ENCODE assay signal across 8 cellular contexts in genomic region chr12:76031081-76031413, GRCh38. TPM values are rescaled to one million over a fixed set of nuclear protein-coding genes. Genes with fewer than 3 reads are reported as not detected.
DNase-seq lines count a peak whose midpoint lies in the region; ATAC-seq, FAIRE-seq and TF ChIP-seq lines count a peak whose summit lies in the region.

No MANE protein-coding gene starts in this region.

- TF ChIP-seq CTCF in HFF-Myc (IDR thresholded peaks at IDR 0.05; ENCODE audit: low read depth, low read length, missing control alignments) (no peak), foreskin fibroblast (IDR thresholded peaks at IDR 0.05; ENCODE audit: low read depth, low read length) (no peak)

- no peaks in the 10 kb centered on the region for H3K9me3 Mint-ChIP-seq in CD8-positive, alpha-beta memory T cell
- H3K9me3 Mint-ChIP-seq in T-cell, result no peaks in the 10 kb centered on the region

- peaks cover 19% of the 10 kb centered on the region for H3K4me1 ChIP-seq in CD8-positive, alpha-beta memory T cell (ENCODE audit: insufficient read depth, low read length)

- peaks cover 24 to 56% (median 35%) of the 10 kb centered on the region in 3 donors for H3K4me1 Mint-ChIP-seq in CD8-positive, alpha-beta memory T cell
- H3K4me1 Mint-ChIP-seq in T-cell, result peaks cover 27 to 38% (median 33%) of the 10 kb centered on the region in 3 donors

- ATAC-seq in T-cell (replicated peaks in 1 of 4) (peak in 3 of 4 experiments; percentile 24 to 32 (median 31)), GM18861 (IDR thresholded peaks at IDR 0.05; ENCODE audit: unreplicated experiment) (no peak), GM21381 (IDR thresholded peaks at IDR 0.05; ENCODE audit: unreplicated experiment) (no peak)

- no peaks in the 10 kb centered on the region for H3K27me3 ChIP-seq in CD8-positive, alpha-beta memory T cell (ENCODE audit: insufficient read depth, low read length, poor library complexity, severe bottlenecking)

- POLR2A ChIA-PET in CD8-positive, alpha-beta memory T cell (lab: Charles Lee), result interaction anchor here (0.6 to 5.0 kb wide), 16 partner anchors 10 to 550 kb away, joined by 3 to 77 read pairs (median 4); partner anchors contain the start of genes GLIPR1, KRR1, NAP1L1 and OSBPL8
- POLR2A ChIA-PET in T-cell (lab: Charles Lee), result interaction anchor here (0.5 to 3.8 kb wide), 11 partner anchors 9 to 562 kb away, joined by 3 to 43 read pairs (median 4); partner anchors contain the start of gene KRR1 (in 1 of the 2)

- no peaks in the 10 kb centered on the region for H3K36me3 ChIP-seq in CD8-positive, alpha-beta memory T cell (ENCODE audit: insufficient read depth, low read length)

- peak overlapping the region; percentile 88 to 98 (median 94) for H3K4me3 Mint-ChIP-seq in CD8-positive, alpha-beta memory T cell
- peak overlapping the region; percentile 88 to 95 (median 88) for H3K4me3 Mint-ChIP-seq in T-cell

- H3K27me3 Mint-ChIP-seq in CD8-positive, alpha-beta memory T cell, result no peaks in the 10 kb centered on the region
- no peaks in the 10 kb centered on the region for H3K27me3 Mint-ChIP-seq in T-cell

- H3K36me3 Mint-ChIP-seq in CD8-positive, alpha-beta memory T cell, result peaks cover 0 to 28% (median 0%) of the 10 kb centered on the region in 3 donors
- no peaks in the 10 kb centered on the region for H3K36me3 Mint-ChIP-seq in T-cell

- no peak for DNase-seq in CD8-positive, alpha-beta memory T cell
- DNase-seq in HFF-Myc (ENCODE audit: extremely low read depth, low read depth) (no peak), T-cell (peak in 3 of 34 experiments; percentile 1 to 26 (median 3)), foreskin fibroblast (no peak), skeletal muscle cell (ENCODE audit: low read depth) (no peak), RCC 7860 (ENCODE audit: low spot score) (no peak)

- peak overlapping the region; percentile 86 for H3K27ac ChIP-seq in CD8-positive, alpha-beta memory T cell (ENCODE audit: low read depth, low read length)

- H3K4me3 ChIP-seq in CD8-positive, alpha-beta memory T cell (ENCODE audit: low read length), result peak overlapping the region; percentile 83
- peak overlapping the region; percentile 95 for H3K4me3 ChIP-seq in HFF-Myc (replicated peaks; ENCODE audit: low read depth, low read length)
- H3K4me3 ChIP-seq in foreskin fibroblast (ENCODE audit: low read depth in 1 of 2, low read length in 2 of 2), result peak overlapping the region; percentile 90 to 93
- peak overlapping the region; percentile 68 for H3K4me3 ChIP-seq in skeletal muscle cell (ENCODE audit: low read depth, low read length)

- FAIRE-seq in RCC 7860 (lab: Jason Lieb, UNC), result no peak

- CTCF ChIA-PET in CD8-positive, alpha-beta memory T cell (lab: Charles Lee), result interaction anchor here (0.6 to 3.8 kb wide), 33 partner anchors 9 to 640 kb away, joined by 3 to 66 read pairs (median 3); partner anchors contain the start of genes GLIPR1, GLIPR1L2 and KRR1
- CTCF ChIA-PET in T-cell (lab: Charles Lee), result interaction anchor here (1.0 to 4.3 kb wide), 6 partner anchors 10 to 699 kb away, joined by 3 to 31 read pairs (median 3); no protein-coding TSS in a partner anchor

- H3K9me3 ChIP-seq in CD8-positive, alpha-beta memory T cell (ENCODE audit: low read length), result no peaks in the 10 kb centered on the region

- peak overlapping the region; percentile 86 to 97 (median 94) for H3K27ac Mint-ChIP-seq in CD8-positive, alpha-beta memory T cell
- peak overlapping the region; percentile 87 for H3K27ac Mint-ChIP-seq in T-cell

RNA-seq across cellular contexts. Expression of gene PHLDA1, which starts 0.5 kb away (rescaled TPM):
- total RNA-seq in CD8-positive, alpha-beta memory T cell, result 10 to 100 TPM; 43.3 to 43.4 TPM
- 2.1 TPM for polyA plus RNA-seq in CD8-positive, alpha-beta memory T cell
- 10 to 100 TPM in 1 of 5 donors, 1 to 10 TPM in 4; 5.4 to 11.7 (median 7.1) TPM for total RNA-seq in T-cell

RNA-seq across cellular contexts. Expression of gene NAP1L1, which starts 53.4 kb away (rescaled TPM):
- total RNA-seq in CD8-positive, alpha-beta memory T cell, result 100 to 1,000 TPM; 926 to 964 TPM
- polyA plus RNA-seq in CD8-positive, alpha-beta memory T cell, result 166 TPM
- 100 to 1,000 TPM; 523 to 643 (median 591) TPM for total RNA-seq in T-cell

Comparison
In these comparisons a context has a peak if more than half of its experiments do, and no peak if none do; other contexts are left out.
1. ATAC-seq: peak in T-cell (3 of 4); none in GM18861 (single experiment) and GM21381 (single experiment).
2. Peak in every context shown above with its lines, with median percentiles within 50 percentile points of each other: H3K4me3 ChIP-seq.